Comparison of ENCODE assay signal across 6 cellular contexts in the genomic region with DNA sequence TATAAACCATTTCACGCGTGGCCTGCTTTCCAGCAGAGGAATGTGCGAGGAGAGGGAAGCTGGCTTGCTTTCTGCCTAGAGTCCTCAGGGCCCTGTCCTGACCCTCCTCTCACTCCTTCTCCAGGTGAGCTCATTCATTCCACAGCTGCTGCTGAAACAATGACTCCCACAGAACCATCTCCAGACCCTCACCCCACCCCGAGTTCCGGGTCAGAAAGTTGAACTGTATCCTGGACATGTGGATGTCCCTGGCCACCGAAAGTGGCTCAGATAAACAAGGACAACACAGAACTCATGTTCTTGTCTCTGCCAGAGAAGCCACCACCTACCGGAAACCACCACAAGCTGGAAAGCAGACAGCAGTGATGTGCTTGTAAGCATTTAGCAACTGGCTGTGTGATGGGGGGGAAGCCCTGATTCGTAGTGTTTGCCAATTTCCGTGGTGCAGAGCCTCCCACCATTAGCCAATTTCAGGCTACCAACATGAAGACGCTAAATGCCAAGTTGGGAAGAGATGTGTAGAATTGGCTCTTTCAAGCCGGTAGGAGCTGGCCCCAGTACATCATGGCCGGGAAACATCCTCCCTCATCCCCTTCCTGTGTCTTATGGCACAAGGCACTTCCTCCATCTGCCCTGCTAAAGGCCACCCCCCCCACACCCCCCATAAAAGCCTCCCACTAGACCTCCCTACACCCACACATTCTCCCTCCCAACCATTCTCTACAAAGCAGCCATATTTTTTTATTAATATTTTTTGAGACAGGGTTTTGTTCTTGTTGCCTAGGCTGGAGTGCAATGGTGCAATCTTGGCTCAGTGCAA. TPM values are rescaled to one million over a fixed set of nuclear protein-coding genes. Genes with fewer than 3 reads are reported as not detected.
DNase-seq lines count a peak whose midpoint lies in the region; ATAC-seq, FAIRE-seq and TF ChIP-seq lines count a peak whose summit lies in the region.

No MANE protein-coding gene starts in this region.

- H3K36me3 ChIP-seq in HUES6 (ENCODE audit: control insufficient read depth, insufficient read depth, low read length) (no peaks in the 10 kb centered on the region), keratinocyte (ENCODE audit: control insufficient read depth in 2 of 2, extremely low read depth in 1 of 2, insufficient read depth in 2 of 2, low read length in 2 of 2) (no peaks in the 10 kb centered on the region)

- no peak for ATAC-seq in HG03521 (IDR thresholded peaks at IDR 0.05; ENCODE audit: unreplicated experiment)

- H3K27me3 Mint-ChIP-seq in activated CD4-positive, alpha-beta T cell treated with anti-CD3 and anti-CD28 coated beads, Interleukin-2, amount 10 ng/mL, durations not matched to agents 7 days and 5 days, result peaks cover under 1% of the 10 kb centered on the region

- TF ChIP-seq POLR2A in erythroblast (IDR thresholded peaks at IDR 0.05; ENCODE audit: low read length), result no peak

- peaks cover 9% of the 10 kb centered on the region for H3K27me3 ChIP-seq in HUES6 (ENCODE audit: control insufficient read depth, insufficient read depth, low read length)
- no peaks in the 10 kb centered on the region for H3K27me3 ChIP-seq in keratinocyte (ENCODE audit: control insufficient read depth, extremely low read depth, insufficient read depth, low read length)

- no peaks in the 10 kb centered on the region for H3K9me3 ChIP-seq in HUES6 (ENCODE audit: control insufficient read depth, insufficient read depth, low read depth, low read length)
- H3K9me3 ChIP-seq in keratinocyte (ENCODE audit: control insufficient read depth, low read depth, low read length), result no peaks in the 10 kb centered on the region

- no peak for TF ChIP-seq CTCF in keratinocyte (optimal IDR thresholded peaks at IDR 0.05 in 1 of 3, IDR thresholded peaks at IDR 0.05 in 1 of 3, conservative IDR thresholded peaks at IDR 0.05 in 1 of 3; ENCODE audit: extremely low read depth in 1 of 3, insufficient read depth in 2 of 3, low read length in 3 of 3)

- peak; percentile 78 for DNase-seq in activated CD4-positive, alpha-beta T cell treated with anti-CD3 and anti-CD28 coated beads, Interleukin-2, amount 10 ng/mL, durations not matched to agents 7 days and 5 days
- no peak for DNase-seq in keratinocyte (ENCODE audit: low read depth, low spot score)
- DNase-seq in erythroblast (lab: John Stamatoyannopoulos, UW), result no peak
- no peak for DNase-seq in putamen (ENCODE audit: low spot score)

- no peaks in the 10 kb centered on the region for H3K79me2 ChIP-seq in keratinocyte (ENCODE audit: control insufficient read depth, insufficient read depth, low read length)

- peak overlapping the region; percentile 16 for H3K9ac ChIP-seq in HUES6 (ENCODE audit: low read length)
- no peak overlapping the region for H3K9ac ChIP-seq in keratinocyte (ENCODE audit: control insufficient read depth, extremely low read depth, insufficient read depth, low read length)

- no peak overlapping the region for H3K4me3 ChIP-seq in HUES6 (ENCODE audit: low read depth, low read length)
- no peak overlapping the region for H3K4me3 ChIP-seq in keratinocyte (ENCODE audit: control insufficient read depth in 2 of 3, extremely low read depth in 1 of 3, insufficient read depth in 2 of 3, low read depth in 1 of 3, low read length in 3 of 3)

- peaks cover 3% of the 10 kb centered on the region for H3K9me3 Mint-ChIP-seq in activated CD4-positive, alpha-beta T cell treated with anti-CD3 and anti-CD28 coated beads, Interleukin-2, amount 10 ng/mL, durations not matched to agents 7 days and 5 days

- H3K4me1 Mint-ChIP-seq in activated CD4-positive, alpha-beta T cell treated with anti-CD3 and anti-CD28 coated beads, Interleukin-2, amount 10 ng/mL, durations not matched to agents 7 days and 5 days, result peaks cover 32% of the 10 kb centered on the region

- H4K20me1 ChIP-seq in keratinocyte (ENCODE audit: control insufficient read depth, extremely low read depth, insufficient read depth, low read length), result no peaks in the 10 kb centered on the region

- peak overlapping the region; percentile 59 for H3K4me3 Mint-ChIP-seq in activated CD4-positive, alpha-beta T cell treated with anti-CD3 and anti-CD28 coated beads, Interleukin-2, amount 10 ng/mL, durations not matched to agents 7 days and 5 days

- H3K36me3 Mint-ChIP-seq in activated CD4-positive, alpha-beta T cell treated with anti-CD3 and anti-CD28 coated beads, Interleukin-2, amount 10 ng/mL, durations not matched to agents 7 days and 5 days (ENCODE audit: low read depth), result peaks cover 3% of the 10 kb centered on the region

- CTCF ChIA-PET in activated CD4-positive, alpha-beta T cell treated with anti-CD3 and anti-CD28 coated beads, Interleukin-2, amount 10 ng/mL, durations not matched to agents 7 days and 5 days (lab: Charles Lee), result interaction anchor here (0.6 to 3.5 kb wide), 10 partner anchors 9 to 1369 kb away, joined by 3 to 16 read pairs (median 4); a partner anchor contains a TSS

- H2AFZ ChIP-seq in keratinocyte (ENCODE audit: control insufficient read depth, low read length), result peak overlapping the region; percentile 83

- H3K27ac ChIP-seq in HUES6 (ENCODE audit: low read depth, low read length) (peak overlapping the region; percentile 39; the same call in 1 of the 2 replicates), keratinocyte (ENCODE audit: control insufficient read depth, insufficient read depth, low read length) (no peak overlapping the region)

- POLR2A ChIA-PET in activated CD4-positive, alpha-beta T cell treated with anti-CD3 and anti-CD28 coated beads, Interleukin-2, amount 10 ng/mL, durations not matched to agents 7 days and 5 days (lab: Charles Lee), result interaction anchor here (0.8 kb wide), 1 partner anchor 29 kb away, joined by 3 read pairs; no protein-coding TSS in a partner anchor

- peaks cover 21% of the 10 kb centered on the region for H3K4me1 ChIP-seq in HUES6 (ENCODE audit: control insufficient read depth, insufficient read depth, low read length)
- H3K4me1 ChIP-seq in keratinocyte (ENCODE audit: control insufficient read depth, extremely low read depth, insufficient read depth, low read length), result peaks cover 12% of the 10 kb centered on the region

- H3K4me2 ChIP-seq in keratinocyte (ENCODE audit: control insufficient read depth, extremely low read depth, insufficient read depth, low read depth, low read length), result no peak overlapping the region

- FAIRE-seq in keratinocyte (lab: Jason Lieb, UNC), result no peak

- no peaks in the 10 kb centered on the region for H3K9me1 ChIP-seq in keratinocyte (ENCODE audit: control insufficient read depth, extremely low read depth, insufficient read depth, low read length)

- dilution Hi-C loops in keratinocyte (cut with MboI; ENCODE audit: extremely low pct_ligation_motif_present, low sequenced_read_pairs), result no loop called here

- peak overlapping the region; percentile 98 for H3K27ac Mint-ChIP-seq in activated CD4-positive, alpha-beta T cell treated with anti-CD3 and anti-CD28 coated beads, Interleukin-2, amount 10 ng/mL, durations not matched to agents 7 days and 5 days

RNA-seq across cellular contexts. Expression of a gene that starts 5.0 kb away (rescaled TPM):
- 1 to 10 TPM; 3.2 to 4.5 TPM for total RNA-seq in activated CD4-positive, alpha-beta T cell treated with anti-CD3 and anti-CD28 coated beads, Interleukin-2, amount 10 ng/mL, durations not matched to agents 7 days and 5 days
- 0.07 to 0.10 TPM in 2 of 3 replicates, not detected in the other for polyA plus RNA-seq in keratinocyte
- 0.92 TPM for polyA plus RNA-seq in keratinocyte (2011; ENCODE audit: low read depth)
- 0.08 TPM in 1 of 2 replicates, not detected in the other for polyA plus RNA-seq in keratinocyte (2011; cell fraction: cytosol; rRNA removed)
- polyA plus RNA-seq in keratinocyte (2011; cell fraction: nucleus; rRNA removed), result 0.15 and 0.19 TPM in 2 replicates
- 0.11 and 1.2 TPM in 2 replicates for polyA plus RNA-seq in keratinocyte (2012; ENCODE audit: low replicate concordance)
- polyA minus RNA-seq in keratinocyte, result not detected in 3 replicates
- polyA minus RNA-seq in keratinocyte (2011; cell fraction: cytosol; rRNA and poly(A)+ RNA removed), result not detected
- polyA minus RNA-seq in keratinocyte (2011; cell fraction: nucleus; rRNA and poly(A)+ RNA removed), result not detected in 2 replicates

RNA-seq across cellular contexts. Expression of a gene that starts 19.4 kb away (rescaled TPM):
- total RNA-seq in activated CD4-positive, alpha-beta T cell treated with anti-CD3 and anti-CD28 coated beads, Interleukin-2, amount 10 ng/mL, durations not matched to agents 7 days and 5 days, result 10 to 100 TPM; 85.7 to 90.6 TPM
- 29.9 to 68.7 TPM (median 30.9 TPM) in 3 replicates for polyA plus RNA-seq in keratinocyte
- polyA plus RNA-seq in keratinocyte (2011; ENCODE audit: low read depth), result 22.0 TPM
- polyA plus RNA-seq in keratinocyte (2011; cell fraction: cytosol; rRNA removed), result 24.6 and 39.9 TPM in 2 replicates
- 64.7 and 72.5 TPM in 2 replicates for polyA plus RNA-seq in keratinocyte (2011; cell fraction: nucleus; rRNA removed)
- 49.0 and 90.2 TPM in 2 replicates for polyA plus RNA-seq in keratinocyte (2012; ENCODE audit: low replicate concordance)
- 25.3 to 136 TPM (median 29.6 TPM) in 3 replicates for polyA minus RNA-seq in keratinocyte
- polyA minus RNA-seq in keratinocyte (2011; cell fraction: cytosol; rRNA and poly(A)+ RNA removed), result 30.7 TPM
- polyA minus RNA-seq in keratinocyte (2011; cell fraction: nucleus; rRNA and poly(A)+ RNA removed), result 16.6 and 19.2 TPM in 2 replicates

RNA-seq across cellular contexts. Expression of a gene that starts 23.1 kb away (rescaled TPM):
- total RNA-seq in activated CD4-positive, alpha-beta T cell treated with anti-CD3 and anti-CD28 coated beads, Interleukin-2, amount 10 ng/mL, durations not matched to agents 7 days and 5 days, result 10 to 100 TPM; 35.4 to 41.7 TPM
- polyA plus RNA-seq in keratinocyte, result 9.9 to 16.8 TPM (median 11.5 TPM) in 3 replicates
- polyA plus RNA-seq in keratinocyte (2011; ENCODE audit: low read depth), result 6.5 TPM
- polyA plus RNA-seq in keratinocyte (2011; cell fraction: cytosol; rRNA removed), result 8.2 and 17.7 TPM in 2 replicates
- polyA plus RNA-seq in keratinocyte (2011; cell fraction: nucleus; rRNA removed), result 17.5 and 18.0 TPM in 2 replicates
- polyA plus RNA-seq in keratinocyte (2012; ENCODE audit: low replicate concordance), result 8.5 and 20.3 TPM in 2 replicates
- 9.1 to 19.6 TPM (median 12.8 TPM) in 3 replicates for polyA minus RNA-seq in keratinocyte
- 13.8 TPM for polyA minus RNA-seq in keratinocyte (2011; cell fraction: cytosol; rRNA and poly(A)+ RNA removed)
- polyA minus RNA-seq in keratinocyte (2011; cell fraction: nucleus; rRNA and poly(A)+ RNA removed), result 7.6 and 9.6 TPM in 2 replicates

RNA-seq across cellular contexts. Expression of a gene that starts 24.3 kb away (rescaled TPM):
- 100 to 1,000 TPM; 726 to 779 TPM for total RNA-seq in activated CD4-positive, alpha-beta T cell treated with anti-CD3 and anti-CD28 coated beads, Interleukin-2, amount 10 ng/mL, durations not matched to agents 7 days and 5 days
- polyA plus RNA-seq in keratinocyte, result 785 to 1,497 TPM (median 899 TPM) in 3 replicates
- polyA plus RNA-seq in keratinocyte (2011; ENCODE audit: low read depth), result 690 TPM
- polyA plus RNA-seq in keratinocyte (2011; cell fraction: cytosol; rRNA removed), result 541 and 590 TPM in 2 replicates
- polyA plus RNA-seq in keratinocyte (2011; cell fraction: nucleus; rRNA removed), result 847 and 916 TPM in 2 replicates
- 591 and 1,352 TPM in 2 replicates for polyA plus RNA-seq in keratinocyte (2012; ENCODE audit: low replicate concordance)
- polyA minus RNA-seq in keratinocyte, result 878 to 1,487 TPM (median 945 TPM) in 3 replicates
- 831 TPM for polyA minus RNA-seq in keratinocyte (2011; cell fraction: cytosol; rRNA and poly(A)+ RNA removed)
- 464 and 627 TPM in 2 replicates for polyA minus RNA-seq in keratinocyte (2011; cell fraction: nucleus; rRNA and poly(A)+ RNA removed)

RNA-seq across cellular contexts. Expression of a gene that starts 27.1 kb away (rescaled TPM):
- under 1 TPM in 1 of 2 experiments, not detected in 1; 0.20 TPM for total RNA-seq in activated CD4-positive, alpha-beta T cell treated with anti-CD3 and anti-CD28 coated beads, Interleukin-2, amount 10 ng/mL, durations not matched to agents 7 days and 5 days
- not detected in 3 replicates for polyA plus RNA-seq in keratinocyte
- polyA plus RNA-seq in keratinocyte (2011; ENCODE audit: low read depth), result not detected
- polyA plus RNA-seq in keratinocyte (2011; cell fraction: cytosol; rRNA removed), result not detected in 2 replicates
- polyA plus RNA-seq in keratinocyte (2011; cell fraction: nucleus; rRNA removed), result 0.06 TPM in 1 of 2 replicates, not detected in the other
- polyA plus RNA-seq in keratinocyte (2012; ENCODE audit: low replicate concordance), result not detected in 2 replicates
- polyA minus RNA-seq in keratinocyte, result not detected in 3 replicates
- not detected for polyA minus RNA-seq in keratinocyte (2011; cell fraction: cytosol; rRNA and poly(A)+ RNA removed)
- not detected in 2 replicates for polyA minus RNA-seq in keratinocyte (2011; cell fraction: nucleus; rRNA and poly(A)+ RNA removed)
